Comparison of ENCODE assay signal across 20 cellular contexts in genomic region chr4:71441186-71442169, GRCh38.
DNase-seq lines count a peak whose midpoint lies in the region; ATAC-seq and TF ChIP-seq lines count a peak whose summit lies in the region.
"Had no signal": no experiment of that assay in that cellular context is flagged by ENCODE, and none has a peak within 500 bp of the region (broad histone marks: within the 10 kb centered on the region; RNA-seq: fewer than 3 reads in every experiment).

No MANE protein-coding gene starts in this region.

- H3K4me3 Mint-ChIP-seq in mesothelial cell of epicardium: no peak overlapping the region
- H3K4me3 Mint-ChIP-seq: activated CD4-positive, alpha-beta T cell treated with anti-CD3 and anti-CD28 coated beads, Interleukin-2, amount 10 ng/mL, durations not matched to agents 7 days and 5 days; activated naive CD8-positive, alpha-beta T cell; activated T-cell treated with anti-CD3 and anti-CD28 coated beads, Interleukin-2, amount 50 U/mL, for 24 hours; B cell; IgD-negative memory B cell; naive thymus-derived CD4-positive, alpha-beta T cell had no signal

- no peak for ATAC-seq in GM21529 (IDR thresholded peaks at IDR 0.05; ENCODE audit: unreplicated experiment)
- ATAC-seq: naive thymus-derived CD4-positive, alpha-beta T cell had no signal

- TF ChIP-seq CTCF in mesothelial cell of epicardium (IDR thresholded peaks at IDR 0.05; ENCODE audit: unreplicated experiment): no peak

- no peaks in the 10 kb centered on the region for H3K36me3 Mint-ChIP-seq in mesothelial cell of epicardium
- H3K36me3 Mint-ChIP-seq: activated naive CD8-positive, alpha-beta T cell; IgD-negative memory B cell; naive thymus-derived CD4-positive, alpha-beta T cell had no signal

- peaks cover 42% of the 10 kb centered on the region for H3K4me1 Mint-ChIP-seq in mesothelial cell of epicardium
- H3K4me1 Mint-ChIP-seq: activated CD4-positive, alpha-beta T cell treated with anti-CD3 and anti-CD28 coated beads, Interleukin-2, amount 10 ng/mL, durations not matched to agents 7 days and 5 days; B cell had no signal

- DNase-seq in Daoy (ENCODE audit: low read depth) (peak; percentile 3), M059J (ENCODE audit: low read depth) (peak; percentile 65), cerebellar cortex (ENCODE audit: low spot score) (peak; percentile 42), mesothelial cell of epicardium (ENCODE audit: low spot score in 2 of 2, unreplicated experiment in 2 of 2) (peak in 1 of 2 experiments; percentile 52), AML-193 (lab: John Stamatoyannopoulos, UW) (no peak), NCI-H82 treated with DMSO at 0.1 percent for 48 hours (lab: John Stamatoyannopoulos, UW; ENCODE audit: unreplicated experiment) (no peak), islet precursor cell (no peak)
- DNase-seq: activated CD4-positive, alpha-beta T cell treated with anti-CD3 and anti-CD28 coated beads, Interleukin-2, amount 10 ng/mL, durations not matched to agents 7 days and 5 days; activated T-cell treated with anti-CD3 and anti-CD28 coated beads, Interleukin-2, amount 50 U/mL, for 24 hours; DMS79 treated with DMSO at 0.1 percent for 48 hours; glutamatergic neuron; naive thymus-derived CD4-positive, alpha-beta T cell; NCI-H2171 treated with DMSO at 0.1 percent for 48 hours; retina; stimulated activated CD4-positive, alpha-beta T cell treated with anti-CD3 and anti-CD28 coated beads, Interleukin-4, amount 100 ng/mL, for 4 hours; T1000 had no signal

- H3K27ac Mint-ChIP-seq in mesothelial cell of epicardium: peak overlapping the region; percentile 81
- H3K27ac Mint-ChIP-seq: activated CD4-positive, alpha-beta T cell treated with anti-CD3 and anti-CD28 coated beads, Interleukin-2, amount 10 ng/mL, durations not matched to agents 7 days and 5 days; activated naive CD8-positive, alpha-beta T cell; activated T-cell treated with anti-CD3 and anti-CD28 coated beads, Interleukin-2, amount 50 U/mL, for 24 hours; B cell; IgD-negative memory B cell; naive thymus-derived CD4-positive, alpha-beta T cell had no signal

- H3K9me3 Mint-ChIP-seq in mesothelial cell of epicardium: peaks cover 4% of the 10 kb centered on the region
- H3K9me3 Mint-ChIP-seq: activated CD4-positive, alpha-beta T cell treated with anti-CD3 and anti-CD28 coated beads, Interleukin-2, amount 10 ng/mL, durations not matched to agents 7 days and 5 days; activated T-cell treated with anti-CD3 and anti-CD28 coated beads, Interleukin-2, amount 50 U/mL, for 24 hours had no signal

- H3K27me3 Mint-ChIP-seq in mesothelial cell of epicardium (ENCODE audit: low read depth): no peaks in the 10 kb centered on the region
- H3K27me3 Mint-ChIP-seq: activated CD4-positive, alpha-beta T cell treated with anti-CD3 and anti-CD28 coated beads, Interleukin-2, amount 10 ng/mL, durations not matched to agents 7 days and 5 days; activated naive CD8-positive, alpha-beta T cell; activated T-cell treated with anti-CD3 and anti-CD28 coated beads, Interleukin-2, amount 50 U/mL, for 24 hours; B cell had no signal

Comparison
In these comparisons a context has a peak if more than half of its experiments do, and no peak if none do; other contexts are left out.
1. DNase-seq: peak in Daoy (single experiment), M059J (single experiment) and cerebellar cortex (single experiment); none in AML-193 (0 of 2), NCI-H82 treated with DMSO at 0.1 percent for 48 hours (single experiment) and islet precursor cell (single experiment).